In genomic region chr2:12348216-12348615, GRCh38 we compare ENCODE assay signal across 27 cellular contexts.
"Had no signal": no experiment of that assay in that cellular context is flagged by ENCODE, and none has a peak within 500 bp of the region (broad histone marks: within the 10 kb centered on the region; RNA-seq: fewer than 3 reads in every experiment).

No MANE protein-coding gene starts in this region.

- H3K27ac ChIP-seq: coronary artery, heart right ventricle, left lung, neural progenitor cell, parathyroid adenoma, right lobe of liver, vagina had no signal

- FAIRE-seq: endometrium, small intestine had no signal

- H3K4me2 ChIP-seq: neural progenitor cell had no signal

- H3K36me3 ChIP-seq: heart right ventricle, left lung, neural progenitor cell, right lobe of liver, thyroid gland, vagina had no signal

- H3K9me3 ChIP-seq: heart right ventricle, left lung, right lobe of liver, thyroid gland, vagina had no signal

- DNase-seq: dermis blood vessel endothelial cell; effector memory CD8-positive, alpha-beta T cell; foreskin fibroblast; glutamatergic neuron; heart right ventricle; hippocampal formation; immature natural killer cell; left cardiac atrium; left lung; mesendoderm; midbrain; naive thymus-derived CD4-positive, alpha-beta T cell; right lobe of liver; small intestine; stimulated activated CD4-positive, alpha-beta T cell treated with anti-CD3 and anti-CD28 coated beads, Interleukin-12 subunit alpha, Interleukin-12 subunit beta, amount 100 ng/mL, for 4 hours; stimulated activated CD4-positive, alpha-beta T cell treated with anti-CD3 and anti-CD28 coated beads, Interleukin-1b, Interleukin-23, amount 100 ng/mL, for 48 hours; stimulated activated CD4-positive, alpha-beta T cell treated with anti-CD3 and anti-CD28 coated beads, Interleukin-4, amount 100 ng/mL, for 1 hour; stimulated activated CD8-positive, alpha-beta memory T cell treated with anti-CD3 and anti-CD28 coated beads, Interleukin-4, amount 100 ng/mL, for 48 hours; stimulated activated naive CD4-positive, alpha-beta T cell; stimulated activated naive CD8-positive, alpha-beta T cell treated with anti-CD3 and anti-CD28 coated beads, Interleukin-15, amount 100 ng/mL, for 72 hours; thyroid gland; trophoblast cell had no signal

- H2AFZ ChIP-seq: neural progenitor cell, parathyroid adenoma had no signal

- H3K9ac ChIP-seq: neural progenitor cell, parathyroid adenoma had no signal

- H3K4me1 ChIP-seq: left lung, neural progenitor cell, parathyroid adenoma, right lobe of liver, thyroid gland, vagina had no signal

- H3K4me3 ChIP-seq: coronary artery, heart right ventricle, left lung, neural progenitor cell, right lobe of liver, thyroid gland, vagina had no signal

- H3K79me2 ChIP-seq: parathyroid adenoma had no signal

- H3K27me3 ChIP-seq: heart right ventricle, left lung, neural progenitor cell, right lobe of liver, thyroid gland, vagina had no signal
